9 cellular contexts compared by ENCODE assay signal in genomic region chr10:124709862-124710261, GRCh38. TPM values are rescaled to one million over a fixed set of nuclear protein-coding genes. Genes with fewer than 3 reads are reported as not detected.
DNase-seq lines count a peak whose midpoint lies in the region; ATAC-seq and TF ChIP-seq lines count a peak whose summit lies in the region.
"Had no signal": no experiment of that assay in that cellular context is flagged by ENCODE, and none has a peak within 500 bp of the region (broad histone marks: within the 10 kb centered on the region; RNA-seq: fewer than 3 reads in every experiment).

No MANE protein-coding gene starts in this region.

- intact Hi-C loops in heart left ventricle (cut with DNase I) (loop anchor here in 4 of 10 donors (5.0 to 10.0 kb wide), 2 partner anchors 32 to 65 kb away; partner anchors contain the start of gene FAM53B (in 4 of the 4)), vagina (cut with DNase I) (no loop called here)

- H3K4me3 Mint-ChIP-seq in activated naive CD8-positive, alpha-beta T cell: no peak overlapping the region
- no peak overlapping the region for H3K4me3 Mint-ChIP-seq in activated naive CD8-positive, alpha-beta T cell treated with anti-CD3 and anti-CD28 coated beads for 36 hours

- H3K4me1 Mint-ChIP-seq in activated naive CD8-positive, alpha-beta T cell (ENCODE audit: low read depth): peaks cover 70% of the 10 kb centered on the region
- H3K4me1 Mint-ChIP-seq in activated naive CD8-positive, alpha-beta T cell treated with anti-CD3 and anti-CD28 coated beads for 36 hours: peaks cover 41% of the 10 kb centered on the region

- H3K27ac ChIP-seq in heart left ventricle: peak overlapping the region in 11 of 12 donors; percentile 25 to 95 (median 88)
- peak overlapping the region; percentile 81 for H3K27ac ChIP-seq in vagina
- H3K27ac ChIP-seq: SJSA1 had no signal

- TF ChIP-seq CTCF in heart left ventricle (IDR thresholded peaks at IDR 0.05) (no peak), omental fat pad (IDR thresholded peaks at IDR 0.05) (no peak), vagina (IDR thresholded peaks at IDR 0.05) (no peak)

- TF ChIP-seq POLR2A in heart left ventricle (IDR thresholded peaks at IDR 0.05): peak in 1 of 2 donors; percentile 15
- TF ChIP-seq POLR2A in vagina (IDR thresholded peaks at IDR 0.05): no peak

- H3K27me3 Mint-ChIP-seq in activated naive CD8-positive, alpha-beta T cell: no peaks in the 10 kb centered on the region
- H3K27me3 Mint-ChIP-seq in activated naive CD8-positive, alpha-beta T cell treated with anti-CD3 and anti-CD28 coated beads for 36 hours: no peaks in the 10 kb centered on the region

- no peak for DNase-seq in activated naive CD8-positive, alpha-beta T cell treated with anti-CD3 and anti-CD28 coated beads for 36 hours
- DNase-seq in heart left ventricle: peak in 2 of 5 donors; percentile 73 to 74
- no peak for DNase-seq in omental fat pad (ENCODE audit: low spot score)
- no peak for DNase-seq in vagina (ENCODE audit: extremely low spot score in 2 of 2)
- no peak for DNase-seq in DMS79 (lab: John Stamatoyannopoulos, UW)
- DNase-seq in DMS53 treated with DMSO at 0.1 percent for 48 hours (lab: John Stamatoyannopoulos, UW; ENCODE audit: unreplicated experiment): no peak
- DNase-seq in UCSD-AML1 (lab: John Stamatoyannopoulos, UW; ENCODE audit: unreplicated experiment): no peak

- peak overlapping the region; percentile 19 for H3K27ac Mint-ChIP-seq in activated naive CD8-positive, alpha-beta T cell
- no peak overlapping the region for H3K27ac Mint-ChIP-seq in activated naive CD8-positive, alpha-beta T cell treated with anti-CD3 and anti-CD28 coated beads for 36 hours

- H3K4me3 ChIP-seq in heart left ventricle: no peak overlapping the region
- H3K4me3 ChIP-seq in vagina: no peak overlapping the region
- H3K4me3 ChIP-seq: SJSA1 had no signal

- H3K36me3 Mint-ChIP-seq in activated naive CD8-positive, alpha-beta T cell: no peaks in the 10 kb centered on the region
- H3K36me3 Mint-ChIP-seq in activated naive CD8-positive, alpha-beta T cell treated with anti-CD3 and anti-CD28 coated beads for 36 hours: peaks cover 8% of the 10 kb centered on the region

- H3K4me1 ChIP-seq in heart left ventricle (peaks cover 24 to 99% (median 81%) of the 10 kb centered on the region in 12 donors), vagina (peaks cover 75% of the 10 kb centered on the region)
- H3K4me1 ChIP-seq: SJSA1 had no signal

- H3K27me3 ChIP-seq in heart left ventricle: no peaks in the 10 kb centered on the region
- no peaks in the 10 kb centered on the region for H3K27me3 ChIP-seq in vagina
- H3K27me3 ChIP-seq: SJSA1 had no signal

- no peaks in the 10 kb centered on the region for H3K9me3 ChIP-seq in heart left ventricle
- H3K9me3 ChIP-seq in vagina: no peaks in the 10 kb centered on the region
- H3K9me3 ChIP-seq: SJSA1 had no signal

- peaks cover 0 to 21% (median 0%) of the 10 kb centered on the region in 9 donors for H3K36me3 ChIP-seq in heart left ventricle
- H3K36me3 ChIP-seq in vagina: peaks cover 0 to 15% of the 10 kb centered on the region in 2 donors

- 29 to 48% (median 40%) methylated on average over 10 of the region's 10 CpGs for WGBS in heart left ventricle, 4 donors

- H3K9me3 Mint-ChIP-seq in activated naive CD8-positive, alpha-beta T cell (ENCODE audit: low read depth): no peaks in the 10 kb centered on the region
- H3K9me3 Mint-ChIP-seq in activated naive CD8-positive, alpha-beta T cell treated with anti-CD3 and anti-CD28 coated beads for 36 hours: no peaks in the 10 kb centered on the region

- ATAC-seq in heart left ventricle (peak; percentile 32 to 66 (median 61)), omental fat pad (ENCODE audit: low FRiP score) (peak; percentile 39)

RNA-seq across cellular contexts. Expression of gene FAM53B, which starts 34.3 kb away (rescaled TPM):
- 1 to 10 TPM; 8.7 to 9.6 TPM for total RNA-seq in activated naive CD8-positive, alpha-beta T cell treated with anti-CD3 and anti-CD28 coated beads for 36 hours
- 10 to 100 TPM; 30.2 to 57.7 (median 36.3) TPM for total RNA-seq in heart left ventricle
- polyA plus RNA-seq in heart left ventricle: 10 to 100 TPM; 23.7 to 25.6 TPM
- 10 to 100 TPM; 21.9 to 42.6 (median 32.2) TPM for total RNA-seq in omental fat pad
- 35.1 TPM for total RNA-seq in vagina
